ENCODE assay signal across 14 cellular contexts in the genomic region with DNA sequence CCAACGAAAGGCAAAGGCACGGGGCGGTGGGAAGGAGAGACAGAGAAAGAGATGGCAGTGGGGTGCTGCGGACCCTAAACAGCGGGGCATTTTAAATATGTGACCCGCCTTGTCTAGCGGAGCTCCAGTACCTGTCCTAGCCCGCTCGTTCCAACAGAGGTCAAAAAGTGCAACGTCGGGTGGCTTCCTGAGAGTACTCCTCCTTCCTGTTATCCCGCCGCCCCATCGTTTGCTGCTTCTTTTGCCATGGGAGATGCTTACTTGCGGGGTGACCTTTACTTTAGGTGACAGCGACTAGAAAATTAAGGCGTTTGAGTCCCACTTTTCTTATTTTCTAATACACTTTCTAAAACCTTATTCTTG. TPM values are rescaled to one million over a fixed set of nuclear protein-coding genes. Genes with fewer than 3 reads are reported as not detected.
A peak's percentile ranks its signal among the peaks of the same experiment; 100 is the strongest.
DNase-seq lines count a peak whose midpoint lies in the region; TF ChIP-seq lines count a peak whose summit lies in the region.
"Had no signal": no experiment of that assay in that cellular context is flagged by ENCODE, and none has a peak within 500 bp of the region (broad histone marks: within the 10 kb centered on the region; RNA-seq: fewer than 3 reads in every experiment).

No MANE protein-coding gene starts in this region.

- no peaks in the 10 kb centered on the region for H3K36me3 ChIP-seq in iPS-15b (ENCODE audit: control insufficient read depth, insufficient read depth, low read length)
- H3K36me3 ChIP-seq: BE2C, Peyer's patch had no signal

- H3K27me3 Mint-ChIP-seq in brain (peaks cover 59% of the 10 kb centered on the region), progenitor cell of endocrine pancreas (peaks cover 38% of the 10 kb centered on the region)

- peak overlapping the region; percentile 24 for H3K9ac ChIP-seq in iPS-15b (ENCODE audit: low read depth, low read length)

- H3K36me3 Mint-ChIP-seq in brain (no peaks in the 10 kb centered on the region), progenitor cell of endocrine pancreas (ENCODE audit: insufficient read depth) (no peaks in the 10 kb centered on the region)

- H3K4me3 ChIP-seq in AG04450 (ENCODE audit: low read depth, low read length) (peak overlapping the region; percentile 51), iPS-15b (ENCODE audit: low read depth, low read length) (peak overlapping the region; percentile 81)

- CTCF ChIA-PET in AG04450 (lab: Charles Lee) = no interaction called here
- CTCF ChIA-PET in GM10248 (lab: Yijun Ruan, JAX) = no interaction called here

- H3K4me1 Mint-ChIP-seq in brain (no peaks in the 10 kb centered on the region), progenitor cell of endocrine pancreas (ENCODE audit: low read depth) (peaks cover 6% of the 10 kb centered on the region)

- TF ChIP-seq CTCF in AG04450 (IDR thresholded peaks at IDR 0.05; ENCODE audit: low read depth, low read length) (no peak), brain (conservative IDR thresholded peaks at IDR 0.05) (no peak), progenitor cell of endocrine pancreas (IDR thresholded peaks at IDR 0.05; ENCODE audit: unreplicated experiment) (no peak), GM10248 (IDR thresholded peaks at IDR 0.05; ENCODE audit: control extremely low read depth, extremely low read depth, low read depth, missing control alignments) (no peak)

- H3K27ac Mint-ChIP-seq in brain (peak overlapping the region in 1 of 5 experiments; percentile 9), progenitor cell of endocrine pancreas (no peak overlapping the region)
- H3K27ac Mint-ChIP-seq: activated CD8-positive, alpha-beta T cell treated with anti-CD3 and anti-CD28 coated beads, Interleukin-2, amount 10 ng/mL, durations not matched to agents 7 days and 5 days had no signal

- H3K9me3 Mint-ChIP-seq in brain (peaks cover 0 to 4% (median 4%) of the 10 kb centered on the region in 5 experiments), progenitor cell of endocrine pancreas (ENCODE audit: low read depth) (peaks cover 22% of the 10 kb centered on the region)

- H3K4me3 Mint-ChIP-seq in brain = peak overlapping the region; percentile 76 to 85 (median 82)
- H3K4me3 Mint-ChIP-seq in progenitor cell of endocrine pancreas (ENCODE audit: low read depth) = peak overlapping the region; percentile 74
- H3K4me3 Mint-ChIP-seq: activated CD8-positive, alpha-beta T cell treated with anti-CD3 and anti-CD28 coated beads, Interleukin-2, amount 10 ng/mL, durations not matched to agents 7 days and 5 days had no signal

- no peak for DNase-seq in AG04450 (ENCODE audit: low read depth, low spot score)
- no peak for DNase-seq in progenitor cell of endocrine pancreas (ENCODE audit: low spot score, unreplicated experiment)
- DNase-seq in activated effector memory CD4-positive, alpha-beta T cell treated with Interleukin-2 at 50 U/mL for 16 hours = no peak
- no peak for DNase-seq in activated CD8-positive, alpha-beta memory T cell treated with anti-CD3 and anti-CD28 coated beads, Interleukin-2, amount 50 U/mL, for 4 hours
- DNase-seq in GM10248 (ENCODE audit: extremely low spot score) = no peak
- no peak for DNase-seq in NCI-H2227 (lab: John Stamatoyannopoulos, UW; ENCODE audit: unreplicated experiment)
- DNase-seq: activated CD8-positive, alpha-beta T cell treated with anti-CD3 and anti-CD28 coated beads, Interleukin-2, amount 10 ng/mL, durations not matched to agents 7 days and 5 days; activated naive CD4-positive, alpha-beta T cell; BE2C; head of caudate nucleus; NCI-H226; Peyer's patch had no signal

- H3K27ac ChIP-seq in AG04450 (ENCODE audit: low read depth, low read length) = no peak overlapping the region
- H3K27ac ChIP-seq: Peyer's patch had no signal

- POLR2A ChIA-PET in AG04450 (lab: Yijun Ruan, JAX) = no interaction called here
- POLR2A ChIA-PET in GM10248 (lab: Yijun Ruan, JAX) = no interaction called here

- no peaks in the 10 kb centered on the region for H3K9me3 ChIP-seq in AG04450 (ENCODE audit: control insufficient read depth, insufficient read depth, low read length)
- H3K9me3 ChIP-seq in iPS-15b (ENCODE audit: control insufficient read depth, insufficient read depth, low read length) = no peaks in the 10 kb centered on the region
- H3K9me3 ChIP-seq: BE2C, Peyer's patch had no signal

- H3K4me1 ChIP-seq in iPS-15b (ENCODE audit: control insufficient read depth, insufficient read depth, low read length) = peaks cover 9% of the 10 kb centered on the region
- H3K4me1 ChIP-seq: BE2C, Peyer's patch had no signal

- no peaks in the 10 kb centered on the region for H3K27me3 ChIP-seq in AG04450 (ENCODE audit: control insufficient read depth, insufficient read depth, low read length)
- H3K27me3 ChIP-seq in iPS-15b (ENCODE audit: control insufficient read depth, insufficient read depth, low read length) = peaks cover 44% of the 10 kb centered on the region
- H3K27me3 ChIP-seq: BE2C, Peyer's patch had no signal

RNA-seq across cellular contexts. Expression of gene NRK, which starts 0.7 kb away (rescaled TPM):
- polyA plus RNA-seq in AG04450 (2011; rRNA removed) (2.2 and 2.8 TPM in 2 replicates), brain (ENCODE audit: insufficient read depth, low read depth, low replicate concordance) (not detected)
- 4.4 and 4.8 TPM in 2 replicates for polyA minus RNA-seq in AG04450 (2011; rRNA and poly(A)+ RNA removed)
- 7.1 and 9.8 TPM in 2 replicates for total RNA-seq in progenitor cell of endocrine pancreas
- total RNA-seq: activated CD8-positive, alpha-beta T cell treated with anti-CD3 and anti-CD28 coated beads, Interleukin-2, amount 10 ng/mL, durations not matched to agents 7 days and 5 days had no signal
